1 cellular context compared by ENCODE assay signal in genomic region chr1:242454262-242455051, GRCh38.
TF ChIP-seq lines count a peak whose summit lies in the region.

No MANE protein-coding gene starts in this region.

TF ChIP-seq in GM23338, 12 proteins besides CTCF, POLR2A, EP300 and RAD21 (continued from another document):
- TF ChIP-seq, protein P1, sequence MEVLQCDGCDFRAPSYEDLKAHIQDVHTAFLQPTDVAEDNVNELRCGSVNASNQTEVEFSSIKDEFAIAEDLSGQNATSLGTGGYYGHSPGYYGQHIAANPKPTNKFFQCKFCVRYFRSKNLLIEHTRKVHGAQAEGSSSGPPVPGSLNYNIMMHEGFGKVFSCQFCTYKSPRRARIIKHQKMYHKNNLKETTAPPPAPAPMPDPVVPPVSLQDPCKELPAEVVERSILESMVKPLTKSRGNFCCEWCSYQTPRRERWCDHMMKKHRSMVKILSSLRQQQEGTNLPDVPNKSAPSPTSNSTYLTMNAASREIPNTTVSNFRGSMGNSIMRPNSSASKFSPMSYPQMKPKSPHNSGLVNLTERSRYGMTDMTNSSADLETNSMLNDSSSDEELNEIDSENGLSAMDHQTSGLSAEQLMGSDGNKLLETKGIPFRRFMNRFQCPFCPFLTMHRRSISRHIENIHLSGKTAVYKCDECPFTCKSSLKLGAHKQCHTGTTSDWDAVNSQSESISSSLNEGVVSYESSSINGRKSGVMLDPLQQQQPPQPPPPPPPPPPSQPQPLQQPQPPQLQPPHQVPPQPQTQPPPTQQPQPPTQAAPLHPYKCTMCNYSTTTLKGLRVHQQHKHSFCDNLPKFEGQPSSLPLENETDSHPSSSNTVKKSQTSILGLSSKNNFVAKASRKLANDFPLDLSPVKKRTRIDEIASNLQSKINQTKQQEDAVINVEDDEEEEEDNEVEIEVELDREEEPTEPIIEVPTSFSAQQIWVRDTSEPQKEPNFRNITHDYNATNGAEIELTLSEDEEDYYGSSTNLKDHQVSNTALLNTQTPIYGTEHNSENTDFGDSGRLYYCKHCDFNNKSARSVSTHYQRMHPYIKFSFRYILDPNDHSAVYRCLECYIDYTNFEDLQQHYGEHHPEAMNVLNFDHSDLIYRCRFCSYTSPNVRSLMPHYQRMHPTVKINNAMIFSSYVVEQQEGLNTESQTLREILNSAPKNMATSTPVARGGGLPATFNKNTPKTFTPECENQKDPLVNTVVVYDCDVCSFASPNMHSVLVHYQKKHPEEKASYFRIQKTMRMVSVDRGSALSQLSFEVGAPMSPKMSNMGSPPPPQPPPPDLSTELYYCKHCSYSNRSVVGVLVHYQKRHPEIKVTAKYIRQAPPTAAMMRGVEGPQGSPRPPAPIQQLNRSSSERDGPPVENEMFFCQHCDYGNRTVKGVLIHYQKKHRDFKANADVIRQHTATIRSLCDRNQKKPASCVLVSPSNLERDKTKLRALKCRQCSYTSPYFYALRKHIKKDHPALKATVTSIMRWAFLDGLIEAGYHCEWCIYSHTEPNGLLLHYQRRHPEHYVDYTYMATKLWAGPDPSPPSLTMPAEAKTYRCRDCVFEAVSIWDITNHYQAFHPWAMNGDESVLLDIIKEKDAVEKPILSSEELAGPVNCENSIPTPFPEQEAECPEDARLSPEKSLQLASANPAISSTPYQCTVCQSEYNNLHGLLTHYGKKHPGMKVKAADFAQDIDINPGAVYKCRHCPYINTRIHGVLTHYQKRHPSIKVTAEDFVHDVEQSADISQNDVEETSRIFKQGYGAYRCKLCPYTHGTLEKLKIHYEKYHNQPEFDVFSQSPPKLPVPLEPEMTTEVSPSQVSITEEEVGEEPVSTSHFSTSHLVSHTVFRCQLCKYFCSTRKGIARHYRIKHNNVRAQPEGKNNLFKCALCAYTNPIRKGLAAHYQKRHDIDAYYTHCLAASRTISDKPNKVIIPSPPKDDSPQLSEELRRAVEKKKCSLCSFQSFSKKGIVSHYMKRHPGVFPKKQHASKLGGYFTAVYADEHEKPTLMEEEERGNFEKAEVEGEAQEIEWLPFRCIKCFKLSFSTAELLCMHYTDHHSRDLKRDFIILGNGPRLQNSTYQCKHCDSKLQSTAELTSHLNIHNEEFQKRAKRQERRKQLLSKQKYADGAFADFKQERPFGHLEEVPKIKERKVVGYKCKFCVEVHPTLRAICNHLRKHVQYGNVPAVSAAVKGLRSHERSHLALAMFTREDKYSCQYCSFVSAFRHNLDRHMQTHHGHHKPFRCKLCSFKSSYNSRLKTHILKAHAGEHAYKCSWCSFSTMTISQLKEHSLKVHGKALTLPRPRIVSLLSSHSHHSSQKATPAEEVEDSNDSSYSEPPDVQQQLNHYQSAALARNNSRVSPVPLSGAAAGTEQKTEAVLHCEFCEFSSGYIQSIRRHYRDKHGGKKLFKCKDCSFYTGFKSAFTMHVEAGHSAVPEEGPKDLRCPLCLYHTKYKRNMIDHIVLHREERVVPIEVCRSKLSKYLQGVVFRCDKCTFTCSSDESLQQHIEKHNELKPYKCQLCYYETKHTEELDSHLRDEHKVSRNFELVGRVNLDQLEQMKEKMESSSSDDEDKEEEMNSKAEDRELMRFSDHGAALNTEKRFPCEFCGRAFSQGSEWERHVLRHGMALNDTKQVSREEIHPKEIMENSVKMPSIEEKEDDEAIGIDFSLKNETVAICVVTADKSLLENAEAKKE (CRISPR knock-in tag; IDR thresholded peaks at IDR 0.05), result no peak
- TF ChIP-seq CREB1 (CRISPR knock-in tag; IDR thresholded peaks at IDR 0.05; ENCODE audit: low read depth) (no peak), ZNF331 (CRISPR knock-in tag; IDR thresholded peaks at IDR 0.05; ENCODE audit: low read depth) (no peak), JUNB (IDR thresholded peaks at IDR 0.05; ENCODE audit: unreplicated experiment) (no peak)
TF ChIP-seq in GM23338: peak in this region for 0.
